Comparison of ENCODE assay signal across 1 cellular context in the genomic region with DNA sequence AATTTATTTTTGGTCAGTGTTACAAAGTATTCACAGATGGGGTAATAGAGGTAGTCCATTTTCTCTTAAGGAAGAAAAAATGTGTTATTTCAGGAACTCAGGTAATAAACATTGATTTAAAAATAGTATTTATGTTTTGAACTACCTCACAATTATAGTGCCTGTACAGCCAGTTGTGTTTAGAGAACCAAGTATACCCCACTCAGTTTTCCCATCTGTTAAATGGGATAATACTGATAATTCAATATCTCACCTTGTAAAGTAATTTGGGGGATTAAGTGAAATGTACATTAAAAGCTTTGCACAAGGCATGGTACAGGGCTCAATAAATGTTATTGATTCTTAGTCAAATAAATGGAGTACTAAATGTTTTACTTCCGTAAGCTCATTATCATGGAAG.
TF ChIP-seq lines count a peak whose summit lies in the region.

No MANE protein-coding gene starts in this region.

TF ChIP-seq in GM12878, 131 proteins besides CTCF, POLR2A, EP300 and RAD21:
- TF ChIP-seq, protein P1, sequence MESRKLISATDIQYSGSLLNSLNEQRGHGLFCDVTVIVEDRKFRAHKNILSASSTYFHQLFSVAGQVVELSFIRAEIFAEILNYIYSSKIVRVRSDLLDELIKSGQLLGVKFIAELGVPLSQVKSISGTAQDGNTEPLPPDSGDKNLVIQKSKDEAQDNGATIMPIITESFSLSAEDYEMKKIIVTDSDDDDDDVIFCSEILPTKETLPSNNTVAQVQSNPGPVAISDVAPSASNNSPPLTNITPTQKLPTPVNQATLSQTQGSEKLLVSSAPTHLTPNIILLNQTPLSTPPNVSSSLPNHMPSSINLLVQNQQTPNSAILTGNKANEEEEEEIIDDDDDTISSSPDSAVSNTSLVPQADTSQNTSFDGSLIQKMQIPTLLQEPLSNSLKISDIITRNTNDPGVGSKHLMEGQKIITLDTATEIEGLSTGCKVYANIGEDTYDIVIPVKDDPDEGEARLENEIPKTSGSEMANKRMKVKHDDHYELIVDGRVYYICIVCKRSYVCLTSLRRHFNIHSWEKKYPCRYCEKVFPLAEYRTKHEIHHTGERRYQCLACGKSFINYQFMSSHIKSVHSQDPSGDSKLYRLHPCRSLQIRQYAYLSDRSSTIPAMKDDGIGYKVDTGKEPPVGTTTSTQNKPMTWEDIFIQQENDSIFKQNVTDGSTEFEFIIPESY (IDR thresholded peaks at IDR 0.05), result no peak
- TF ChIP-seq, protein P2, sequence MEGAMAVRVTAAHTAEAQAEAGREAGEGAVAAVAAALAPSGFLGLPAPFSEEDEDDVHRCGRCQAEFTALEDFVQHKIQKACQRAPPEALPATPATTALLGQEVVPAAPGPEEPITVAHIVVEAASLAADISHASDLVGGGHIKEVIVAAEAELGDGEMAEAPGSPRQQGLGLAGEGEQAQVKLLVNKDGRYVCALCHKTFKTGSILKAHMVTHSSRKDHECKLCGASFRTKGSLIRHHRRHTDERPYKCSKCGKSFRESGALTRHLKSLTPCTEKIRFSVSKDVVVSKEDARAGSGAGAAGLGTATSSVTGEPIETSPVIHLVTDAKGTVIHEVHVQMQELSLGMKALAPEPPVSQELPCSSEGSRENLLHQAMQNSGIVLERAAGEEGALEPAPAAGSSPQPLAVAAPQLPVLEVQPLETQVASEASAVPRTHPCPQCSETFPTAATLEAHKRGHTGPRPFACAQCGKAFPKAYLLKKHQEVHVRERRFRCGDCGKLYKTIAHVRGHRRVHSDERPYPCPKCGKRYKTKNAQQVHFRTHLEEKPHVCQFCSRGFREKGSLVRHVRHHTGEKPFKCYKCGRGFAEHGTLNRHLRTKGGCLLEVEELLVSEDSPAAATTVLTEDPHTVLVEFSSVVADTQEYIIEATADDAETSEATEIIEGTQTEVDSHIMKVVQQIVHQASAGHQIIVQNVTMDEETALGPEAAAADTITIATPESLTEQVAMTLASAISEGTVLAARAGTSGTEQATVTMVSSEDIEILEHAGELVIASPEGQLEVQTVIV (IDR thresholded peaks at IDR 0.05; ENCODE audit: borderline replicate concordance, partially characterized antibody), result no peak
- TF ChIP-seq ETV6 (conservative IDR thresholded peaks at IDR 0.05 in 1 of 2, IDR thresholded peaks at IDR 0.05 in 1 of 2; ENCODE audit: borderline replicate concordance in 1 of 2, low read depth in 1 of 2) (no peak), ATF7 (IDR thresholded peaks at IDR 0.05; ENCODE audit: low read depth) (no peak), MYC (IDR thresholded peaks at IDR 0.05; ENCODE audit: insufficient read depth, insufficient read length, insufficient replicate concordance, low read length, severe bottlenecking) (no peak), ZNF217 (IDR thresholded peaks at IDR 0.05) (no peak), MYB (IDR thresholded peaks at IDR 0.05; ENCODE audit: borderline replicate concordance, low read depth, low read length) (no peak)
- TF ChIP-seq, protein P3, sequence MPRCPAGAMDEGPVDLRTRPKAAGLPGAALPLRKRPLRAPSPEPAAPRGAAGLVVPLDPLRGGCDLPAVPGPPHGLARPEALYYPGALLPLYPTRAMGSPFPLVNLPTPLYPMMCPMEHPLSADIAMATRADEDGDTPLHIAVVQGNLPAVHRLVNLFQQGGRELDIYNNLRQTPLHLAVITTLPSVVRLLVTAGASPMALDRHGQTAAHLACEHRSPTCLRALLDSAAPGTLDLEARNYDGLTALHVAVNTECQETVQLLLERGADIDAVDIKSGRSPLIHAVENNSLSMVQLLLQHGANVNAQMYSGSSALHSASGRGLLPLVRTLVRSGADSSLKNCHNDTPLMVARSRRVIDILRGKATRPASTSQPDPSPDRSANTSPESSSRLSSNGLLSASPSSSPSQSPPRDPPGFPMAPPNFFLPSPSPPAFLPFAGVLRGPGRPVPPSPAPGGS (IDR thresholded peaks at IDR 0.05; ENCODE audit: borderline replicate concordance, insufficient read depth, low read depth, low read length, poor library complexity, severe bottlenecking), result no peak
- TF ChIP-seq, protein P4, sequence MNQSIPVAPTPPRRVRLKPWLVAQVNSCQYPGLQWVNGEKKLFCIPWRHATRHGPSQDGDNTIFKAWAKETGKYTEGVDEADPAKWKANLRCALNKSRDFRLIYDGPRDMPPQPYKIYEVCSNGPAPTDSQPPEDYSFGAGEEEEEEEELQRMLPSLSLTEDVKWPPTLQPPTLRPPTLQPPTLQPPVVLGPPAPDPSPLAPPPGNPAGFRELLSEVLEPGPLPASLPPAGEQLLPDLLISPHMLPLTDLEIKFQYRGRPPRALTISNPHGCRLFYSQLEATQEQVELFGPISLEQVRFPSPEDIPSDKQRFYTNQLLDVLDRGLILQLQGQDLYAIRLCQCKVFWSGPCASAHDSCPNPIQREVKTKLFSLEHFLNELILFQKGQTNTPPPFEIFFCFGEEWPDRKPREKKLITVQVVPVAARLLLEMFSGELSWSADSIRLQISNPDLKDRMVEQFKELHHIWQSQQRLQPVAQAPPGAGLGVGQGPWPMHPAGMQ (IDR thresholded peaks at IDR 0.05; ENCODE audit: borderline replicate concordance), result no peak
- TF ChIP-seq, protein P5, sequence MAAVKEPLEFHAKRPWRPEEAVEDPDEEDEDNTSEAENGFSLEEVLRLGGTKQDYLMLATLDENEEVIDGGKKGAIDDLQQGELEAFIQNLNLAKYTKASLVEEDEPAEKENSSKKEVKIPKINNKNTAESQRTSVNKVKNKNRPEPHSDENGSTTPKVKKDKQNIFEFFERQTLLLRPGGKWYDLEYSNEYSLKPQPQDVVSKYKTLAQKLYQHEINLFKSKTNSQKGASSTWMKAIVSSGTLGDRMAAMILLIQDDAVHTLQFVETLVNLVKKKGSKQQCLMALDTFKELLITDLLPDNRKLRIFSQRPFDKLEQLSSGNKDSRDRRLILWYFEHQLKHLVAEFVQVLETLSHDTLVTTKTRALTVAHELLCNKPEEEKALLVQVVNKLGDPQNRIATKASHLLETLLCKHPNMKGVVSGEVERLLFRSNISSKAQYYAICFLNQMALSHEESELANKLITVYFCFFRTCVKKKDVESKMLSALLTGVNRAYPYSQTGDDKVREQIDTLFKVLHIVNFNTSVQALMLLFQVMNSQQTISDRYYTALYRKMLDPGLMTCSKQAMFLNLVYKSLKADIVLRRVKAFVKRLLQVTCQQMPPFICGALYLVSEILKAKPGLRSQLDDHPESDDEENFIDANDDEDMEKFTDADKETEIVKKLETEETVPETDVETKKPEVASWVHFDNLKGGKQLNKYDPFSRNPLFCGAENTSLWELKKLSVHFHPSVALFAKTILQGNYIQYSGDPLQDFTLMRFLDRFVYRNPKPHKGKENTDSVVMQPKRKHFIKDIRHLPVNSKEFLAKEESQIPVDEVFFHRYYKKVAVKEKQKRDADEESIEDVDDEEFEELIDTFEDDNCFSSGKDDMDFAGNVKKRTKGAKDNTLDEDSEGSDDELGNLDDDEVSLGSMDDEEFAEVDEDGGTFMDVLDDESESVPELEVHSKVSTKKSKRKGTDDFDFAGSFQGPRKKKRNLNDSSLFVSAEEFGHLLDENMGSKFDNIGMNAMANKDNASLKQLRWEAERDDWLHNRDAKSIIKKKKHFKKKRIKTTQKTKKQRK (IDR thresholded peaks at IDR 0.05; ENCODE audit: low read depth, low read length), result no peak
